Comparison of ENCODE assay signal across 8 cellular contexts in the genomic region with DNA sequence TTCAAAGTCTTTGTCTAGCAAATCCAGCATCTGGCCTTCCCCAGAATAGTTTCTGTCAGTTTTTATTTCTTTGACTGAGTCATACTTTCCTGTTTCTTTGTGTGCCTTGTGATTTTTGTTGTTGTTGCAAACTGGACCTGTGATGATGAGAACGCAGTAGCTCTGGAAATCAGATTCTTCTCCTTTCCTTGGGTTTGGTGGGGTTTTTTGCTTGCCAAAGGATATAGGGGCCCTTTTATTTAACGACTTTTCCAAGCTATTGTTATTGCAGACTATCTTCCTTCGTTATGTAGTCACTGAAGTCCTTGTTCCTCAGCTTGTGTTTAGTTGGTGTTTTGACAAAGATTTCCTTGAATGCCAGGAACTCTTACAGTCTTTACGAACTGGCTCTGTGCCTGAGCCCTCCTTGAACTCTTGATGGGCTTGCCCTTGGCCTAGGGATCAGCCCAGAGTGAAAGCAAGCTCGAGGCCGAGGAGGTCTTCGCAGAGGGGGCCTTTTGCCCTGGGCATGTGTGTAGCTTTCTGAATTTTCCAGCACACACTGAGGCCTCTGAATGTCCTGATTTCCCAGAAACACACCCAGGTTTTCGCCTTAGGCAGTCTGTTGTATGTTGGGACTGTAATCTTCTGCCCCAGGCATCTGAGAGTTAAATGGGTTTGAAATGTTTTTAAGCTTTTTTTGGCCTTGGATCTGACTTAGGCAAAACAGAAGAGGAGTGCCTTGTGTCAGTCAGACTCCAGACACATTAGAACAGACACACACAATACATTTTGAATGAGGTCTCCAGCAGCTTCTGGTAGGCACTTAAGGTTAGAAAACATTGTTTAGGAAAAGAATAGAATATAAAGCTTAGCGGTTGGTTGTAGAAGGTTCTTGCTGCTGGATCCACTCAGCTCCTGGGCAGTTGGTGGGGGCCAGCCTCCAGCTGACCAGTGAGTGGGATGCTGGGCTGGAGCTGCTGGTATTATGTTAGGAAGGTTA. TPM values are rescaled to one million over a fixed set of nuclear protein-coding genes. Genes with fewer than 3 reads are reported as not detected.
DNase-seq lines count a peak whose midpoint lies in the region; ATAC-seq lines count a peak whose summit lies in the region.

No MANE protein-coding gene starts in this region.

- peaks cover 9% of the 10 kb centered on the region for H3K4me1 ChIP-seq in ectodermal cell (ENCODE audit: control insufficient read depth, insufficient read depth, low read length)

- H3K9me3 ChIP-seq in ectodermal cell (ENCODE audit: control insufficient read depth, low read length), result no peaks in the 10 kb centered on the region

- H3K27me3 ChIP-seq in ectodermal cell (ENCODE audit: control insufficient read depth, insufficient read depth, low read length, poor library complexity, severe bottlenecking), result no peaks in the 10 kb centered on the region

- DNase-seq in AG20443 (ENCODE audit: low spot score), result peak; percentile 64
- DNase-seq in NCI-H2227 treated with DMSO at 0.1 percent for 48 hours (lab: John Stamatoyannopoulos, UW), result peak; percentile 66
- peak; percentile 66 for DNase-seq in myocyte (ENCODE audit: low read depth)
- DNase-seq in NCI-H1436 treated with DMSO at 0.1 percent for 48 hours (lab: John Stamatoyannopoulos, UW), result no peak
- DNase-seq in nucleus accumbens (lab: John Stamatoyannopoulos, UW), result no peak
- DNase-seq in activated CD4-positive, alpha-beta T cell treated with anti-CD3 and anti-CD28 coated beads, Interleukin-2, amount 50 U/mL, for 4 hours, result no peak

- H3K4me3 ChIP-seq in ectodermal cell (ENCODE audit: insufficient read depth, low read depth, low read length), result no peak overlapping the region

- peak overlapping the region; percentile 22 for H3K27ac ChIP-seq in ectodermal cell (ENCODE audit: insufficient read depth, low read depth, low read length, poor library complexity, severe bottlenecking)

- ATAC-seq in GM18519 (IDR thresholded peaks at IDR 0.05; ENCODE audit: low FRiP score, unreplicated experiment), result no peak

- no peaks in the 10 kb centered on the region for H3K36me3 ChIP-seq in ectodermal cell (ENCODE audit: control insufficient read depth, insufficient read depth, low read length)

- 70 to 72% methylated on average over 9 of the region's 9 CpGs for WGBS in ectodermal cell, 2 experiments

RNA-seq across cellular contexts. Expression of a gene that starts 17.0 kb away (rescaled TPM):
- polyA plus RNA-seq in ectodermal cell (2013, experiment 1 of 4), result 60.9 TPM
- 59.8 TPM for polyA plus RNA-seq in ectodermal cell (2013, experiment 2 of 4)
- polyA plus RNA-seq in ectodermal cell (2013, experiment 3 of 4), result 40.7 TPM
- 45.0 TPM for polyA plus RNA-seq in ectodermal cell (2013, experiment 4 of 4)
- 34.8 and 53.8 TPM in 2 replicates for total RNA-seq in myocyte
- 32.3 TPM for polyA plus RNA-seq in myocyte (2012)

Comparison
In these comparisons a context has a peak if more than half of its experiments do, and no peak if none do; other contexts are left out.
1. DNase-seq: peak in AG20443 (single experiment), NCI-H2227 treated with DMSO at 0.1 percent for 48 hours (single experiment) and myocyte (single experiment); none in NCI-H1436 treated with DMSO at 0.1 percent for 48 hours (single experiment), nucleus accumbens (0 of 56) and activated CD4-positive, alpha-beta T cell treated with anti-CD3 and anti-CD28 coated beads, Interleukin-2, amount 50 U/mL, for 4 hours (0 of 2).